28 cellular contexts compared by ENCODE assay signal in genomic region chr2:221463235-221463896, GRCh38.
DNase-seq lines count a peak whose midpoint lies in the region; ATAC-seq and TF ChIP-seq lines count a peak whose summit lies in the region.
"Had no signal": no experiment of that assay in that cellular context is flagged by ENCODE, and none has a peak within 500 bp of the region (broad histone marks: within the 10 kb centered on the region; RNA-seq: fewer than 3 reads in every experiment).

No MANE protein-coding gene starts in this region.

- no peaks in the 10 kb centered on the region for H3K36me3 Mint-ChIP-seq in activated CD8-positive, alpha-beta T cell treated with anti-CD3 and anti-CD28 coated beads, Interleukin-2, amount 10 ng/mL, durations not matched to agents 7 days and 5 days (ENCODE audit: low read depth)
- H3K36me3 Mint-ChIP-seq in activated CD8-positive, alpha-beta T cell treated with anti-CD3 and anti-CD28 coated beads for 36 hours (ENCODE audit: low read depth) = no peaks in the 10 kb centered on the region
- H3K36me3 Mint-ChIP-seq in effector memory CD8-positive, alpha-beta T cell (ENCODE audit: insufficient read depth) = no peaks in the 10 kb centered on the region

- intact Hi-C loops in activated CD8-positive, alpha-beta T cell treated with anti-CD3 and anti-CD28 coated beads for 36 hours (cut with micrococcal nuclease) = no loop called here

- peak; percentile 42 for ATAC-seq in activated CD8-positive, alpha-beta T cell treated with anti-CD3 and anti-CD28 coated beads, Interleukin-2, amount 10 ng/mL, durations not matched to agents 7 days and 5 days
- no peak for ATAC-seq in activated CD8-positive, alpha-beta T cell treated with anti-CD3 and anti-CD28 coated beads for 36 hours
- ATAC-seq in effector memory CD8-positive, alpha-beta T cell (replicated peaks) = peak; percentile 77
- no peak for ATAC-seq in SK-N-SH treated with all-trans-retinoic acid at 6 μM for 48 hours
- ATAC-seq: esophagus mucosa, PC-3 had no signal

- CTCF ChIA-PET in activated CD8-positive, alpha-beta T cell treated with anti-CD3 and anti-CD28 coated beads, Interleukin-2, amount 10 ng/mL, durations not matched to agents 7 days and 5 days (lab: Charles Lee) = no interaction called here
- CTCF ChIA-PET in activated CD8-positive, alpha-beta T cell treated with anti-CD3 and anti-CD28 coated beads for 36 hours (lab: Charles Lee) = no interaction called here

- no peak overlapping the region for H3K27ac Mint-ChIP-seq in activated CD8-positive, alpha-beta T cell treated with anti-CD3 and anti-CD28 coated beads, Interleukin-2, amount 10 ng/mL, durations not matched to agents 7 days and 5 days
- no peak overlapping the region for H3K27ac Mint-ChIP-seq in activated CD8-positive, alpha-beta T cell treated with anti-CD3 and anti-CD28 coated beads for 36 hours
- peak overlapping the region in 1 of 2 donors; percentile 18 for H3K27ac Mint-ChIP-seq in effector memory CD8-positive, alpha-beta T cell

- no peaks in the 10 kb centered on the region for H3K79me2 ChIP-seq in smooth muscle cell (ENCODE audit: low read depth)

- H3K4me1 Mint-ChIP-seq in activated CD8-positive, alpha-beta T cell treated with anti-CD3 and anti-CD28 coated beads, Interleukin-2, amount 10 ng/mL, durations not matched to agents 7 days and 5 days (ENCODE audit: low read depth) = peaks cover 27% of the 10 kb centered on the region
- H3K4me1 Mint-ChIP-seq in activated CD8-positive, alpha-beta T cell treated with anti-CD3 and anti-CD28 coated beads for 36 hours (ENCODE audit: low read depth) = peaks cover 24% of the 10 kb centered on the region
- peaks cover 17 to 38% of the 10 kb centered on the region in 2 donors for H3K4me1 Mint-ChIP-seq in effector memory CD8-positive, alpha-beta T cell (ENCODE audit: low read depth in 2 of 2)

- no peak overlapping the region for H3K9ac ChIP-seq in smooth muscle cell (ENCODE audit: low read depth)

- H2AFZ ChIP-seq in smooth muscle cell (ENCODE audit: low read depth) = no peak overlapping the region

- H3K27me3 ChIP-seq in smooth muscle cell (ENCODE audit: low read depth) = peaks cover 6% of the 10 kb centered on the region
- H3K27me3 ChIP-seq: ascending aorta, MG63 had no signal

- peaks cover 19% of the 10 kb centered on the region for H3K27me3 Mint-ChIP-seq in activated CD8-positive, alpha-beta T cell treated with anti-CD3 and anti-CD28 coated beads, Interleukin-2, amount 10 ng/mL, durations not matched to agents 7 days and 5 days (ENCODE audit: low read depth)
- no peaks in the 10 kb centered on the region for H3K27me3 Mint-ChIP-seq in activated CD8-positive, alpha-beta T cell treated with anti-CD3 and anti-CD28 coated beads for 36 hours
- no peaks in the 10 kb centered on the region for H3K27me3 Mint-ChIP-seq in effector memory CD8-positive, alpha-beta T cell

- no peaks in the 10 kb centered on the region for H4K20me1 ChIP-seq in smooth muscle cell (ENCODE audit: low read depth)

- no peaks in the 10 kb centered on the region for H3F3A ChIP-seq in smooth muscle cell (ENCODE audit: low read depth)

- DNase-seq in activated CD8-positive, alpha-beta T cell treated with anti-CD3 and anti-CD28 coated beads, Interleukin-2, amount 10 ng/mL, durations not matched to agents 7 days and 5 days = peak; percentile 20
- DNase-seq in activated CD8-positive, alpha-beta T cell treated with anti-CD3 and anti-CD28 coated beads for 36 hours = no peak
- peak; percentile 27 for DNase-seq in NCI-H69 (lab: John Stamatoyannopoulos, UW)
- no peak for DNase-seq in effector memory CD8-positive, alpha-beta T cell
- no peak for DNase-seq in smooth muscle cell (lab: John Stamatoyannopoulos, UW; ENCODE audit: unreplicated experiment)
- DNase-seq in cortex of kidney (lab: John Stamatoyannopoulos, UW) = no peak
- no peak for DNase-seq in NCI-H82 treated with DMSO at 0.1 percent for 48 hours (lab: John Stamatoyannopoulos, UW; ENCODE audit: unreplicated experiment)
- DNase-seq: activated CD4-positive, alpha-beta T cell treated with anti-CD3 and anti-CD28 coated beads for 4 hours; activated naive CD4-positive, alpha-beta T cell treated with Interleukin-2 at 50 U/mL for 16 hours; activated T-cell treated with anti-CD3 and anti-CD28 coated beads for 4 hours; DMS 273 treated with DMSO at 0.1 percent for 48 hours; effector CD4-positive, alpha-beta T cell; foreskin melanocyte; hippocampal formation; IMR-90; MG63; NCI-H1436 treated with DMSO at 0.1 percent for 48 hours; NCI-H82; PC-3; SHP77; small intestine; stimulated activated naive CD4-positive, alpha-beta T cell treated with Interleukin-2 at 50 U/mL for 16 hours; SW 1271 had no signal

- POLR2A ChIA-PET in activated CD8-positive, alpha-beta T cell treated with anti-CD3 and anti-CD28 coated beads, Interleukin-2, amount 10 ng/mL, durations not matched to agents 7 days and 5 days (lab: Charles Lee) = no interaction called here
- POLR2A ChIA-PET in activated CD8-positive, alpha-beta T cell treated with anti-CD3 and anti-CD28 coated beads for 36 hours (lab: Charles Lee) = no interaction called here

- no peaks in the 10 kb centered on the region for H3K9me3 Mint-ChIP-seq in activated CD8-positive, alpha-beta T cell treated with anti-CD3 and anti-CD28 coated beads, Interleukin-2, amount 10 ng/mL, durations not matched to agents 7 days and 5 days (ENCODE audit: insufficient read depth)
- H3K9me3 Mint-ChIP-seq in activated CD8-positive, alpha-beta T cell treated with anti-CD3 and anti-CD28 coated beads for 36 hours = no peaks in the 10 kb centered on the region
- H3K9me3 Mint-ChIP-seq in effector memory CD8-positive, alpha-beta T cell = no peaks in the 10 kb centered on the region

- TF ChIP-seq CTCF in activated CD8-positive, alpha-beta T cell treated with anti-CD3 and anti-CD28 coated beads for 36 hours (IDR thresholded peaks at IDR 0.05) = no peak
- no peak for TF ChIP-seq CTCF in smooth muscle cell (IDR thresholded peaks at IDR 0.05; ENCODE audit: borderline replicate concordance, insufficient read depth, poor library complexity, severe bottlenecking)

- peak overlapping the region; percentile 79 for H3K27ac ChIP-seq in smooth muscle cell (ENCODE audit: low read depth)
- H3K27ac ChIP-seq: ascending aorta, C4-2B, thoracic aorta had no signal

- H3K36me3 ChIP-seq in smooth muscle cell (ENCODE audit: low read depth) = no peaks in the 10 kb centered on the region
- H3K36me3 ChIP-seq: ascending aorta, MG63, thoracic aorta had no signal

- no peak overlapping the region for H3K4me3 Mint-ChIP-seq in activated CD8-positive, alpha-beta T cell treated with anti-CD3 and anti-CD28 coated beads, Interleukin-2, amount 10 ng/mL, durations not matched to agents 7 days and 5 days
- H3K4me3 Mint-ChIP-seq in activated CD8-positive, alpha-beta T cell treated with anti-CD3 and anti-CD28 coated beads for 36 hours = no peak overlapping the region
- H3K4me3 Mint-ChIP-seq in effector memory CD8-positive, alpha-beta T cell = peak overlapping the region; percentile 37 to 49

- H3K4me2 ChIP-seq in smooth muscle cell = no peak overlapping the region

- no peak overlapping the region for H3K4me3 ChIP-seq in smooth muscle cell
- H3K4me3 ChIP-seq: ascending aorta, MG63, thoracic aorta had no signal

- 74% methylated on average over 4 of the region's 4 CpGs for WGBS in smooth muscle cell (ENCODE audit: low lambda C conversion rate)

- peaks cover 72% of the 10 kb centered on the region for H3K4me1 ChIP-seq in smooth muscle cell (ENCODE audit: low read depth)

- H3K9me3 ChIP-seq in smooth muscle cell (replicated peaks; ENCODE audit: low read depth) = no peaks in the 10 kb centered on the region
- H3K9me3 ChIP-seq: ascending aorta, MG63, thoracic aorta had no signal

TF ChIP-seq in SK-N-SH treated with all-trans-retinoic acid at 6 μM for 48 hours, 23 proteins besides CTCF, POLR2A, EP300 and RAD21:
- TF ChIP-seq ISL1 (CRISPR knock-in tag; IDR thresholded peaks at IDR 0.05) (no peak), SNAI2 (CRISPR knock-in tag; IDR thresholded peaks at IDR 0.05) (no peak), ZFP30 (CRISPR knock-in tag; IDR thresholded peaks at IDR 0.05) (no peak), TCF4 (CRISPR knock-in tag; IDR thresholded peaks at IDR 0.05; ENCODE audit: borderline replicate concordance) (no peak), PATZ1 (CRISPR knock-in tag; IDR thresholded peaks at IDR 0.05; ENCODE audit: borderline replicate concordance) (no peak), BACH2 (CRISPR knock-in tag; IDR thresholded peaks at IDR 0.05; ENCODE audit: borderline replicate concordance) (no peak), ZFP3 (CRISPR knock-in tag; IDR thresholded peaks at IDR 0.05) (no peak)
- TF ChIP-seq, protein P1, sequence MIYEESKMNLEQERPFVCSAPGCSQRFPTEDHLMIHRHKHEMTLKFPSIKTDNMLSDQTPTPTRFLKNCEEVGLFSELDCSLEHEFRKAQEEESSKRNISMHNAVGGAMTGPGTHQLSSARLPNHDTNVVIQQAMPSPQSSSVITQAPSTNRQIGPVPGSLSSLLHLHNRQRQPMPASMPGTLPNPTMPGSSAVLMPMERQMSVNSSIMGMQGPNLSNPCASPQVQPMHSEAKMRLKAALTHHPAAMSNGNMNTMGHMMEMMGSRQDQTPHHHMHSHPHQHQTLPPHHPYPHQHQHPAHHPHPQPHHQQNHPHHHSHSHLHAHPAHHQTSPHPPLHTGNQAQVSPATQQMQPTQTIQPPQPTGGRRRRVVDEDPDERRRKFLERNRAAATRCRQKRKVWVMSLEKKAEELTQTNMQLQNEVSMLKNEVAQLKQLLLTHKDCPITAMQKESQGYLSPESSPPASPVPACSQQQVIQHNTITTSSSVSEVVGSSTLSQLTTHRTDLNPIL (CRISPR knock-in tag; IDR thresholded peaks at IDR 0.05; ENCODE audit: low read depth) = no peak

Comparison
In these comparisons a context has a peak if more than half of its experiments do, and no peak if none do; other contexts are left out.
1. ATAC-seq: peak in activated CD8-positive, alpha-beta T cell treated with anti-CD3 and anti-CD28 coated beads, Interleukin-2, amount 10 ng/mL, durations not matched to agents 7 days and 5 days (single experiment) and effector memory CD8-positive, alpha-beta T cell (single experiment); none in activated CD8-positive, alpha-beta T cell treated with anti-CD3 and anti-CD28 coated beads for 36 hours (single experiment) and SK-N-SH treated with all-trans-retinoic acid at 6 μM for 48 hours (single experiment).
2. DNase-seq: peak in activated CD8-positive, alpha-beta T cell treated with anti-CD3 and anti-CD28 coated beads, Interleukin-2, amount 10 ng/mL, durations not matched to agents 7 days and 5 days (single experiment) and NCI-H69 (single experiment); none in activated CD8-positive, alpha-beta T cell treated with anti-CD3 and anti-CD28 coated beads for 36 hours (single experiment), effector memory CD8-positive, alpha-beta T cell (0 of 3), smooth muscle cell (single experiment), cortex of kidney (single experiment) and NCI-H82 treated with DMSO at 0.1 percent for 48 hours (single experiment).
3. H3K4me3 Mint-ChIP-seq: peak in effector memory CD8-positive, alpha-beta T cell (2 of 2); none in activated CD8-positive, alpha-beta T cell treated with anti-CD3 and anti-CD28 coated beads, Interleukin-2, amount 10 ng/mL, durations not matched to agents 7 days and 5 days (single experiment) and activated CD8-positive, alpha-beta T cell treated with anti-CD3 and anti-CD28 coated beads for 36 hours (single experiment).